8 cellular contexts compared by ENCODE assay signal in the genomic region with DNA sequence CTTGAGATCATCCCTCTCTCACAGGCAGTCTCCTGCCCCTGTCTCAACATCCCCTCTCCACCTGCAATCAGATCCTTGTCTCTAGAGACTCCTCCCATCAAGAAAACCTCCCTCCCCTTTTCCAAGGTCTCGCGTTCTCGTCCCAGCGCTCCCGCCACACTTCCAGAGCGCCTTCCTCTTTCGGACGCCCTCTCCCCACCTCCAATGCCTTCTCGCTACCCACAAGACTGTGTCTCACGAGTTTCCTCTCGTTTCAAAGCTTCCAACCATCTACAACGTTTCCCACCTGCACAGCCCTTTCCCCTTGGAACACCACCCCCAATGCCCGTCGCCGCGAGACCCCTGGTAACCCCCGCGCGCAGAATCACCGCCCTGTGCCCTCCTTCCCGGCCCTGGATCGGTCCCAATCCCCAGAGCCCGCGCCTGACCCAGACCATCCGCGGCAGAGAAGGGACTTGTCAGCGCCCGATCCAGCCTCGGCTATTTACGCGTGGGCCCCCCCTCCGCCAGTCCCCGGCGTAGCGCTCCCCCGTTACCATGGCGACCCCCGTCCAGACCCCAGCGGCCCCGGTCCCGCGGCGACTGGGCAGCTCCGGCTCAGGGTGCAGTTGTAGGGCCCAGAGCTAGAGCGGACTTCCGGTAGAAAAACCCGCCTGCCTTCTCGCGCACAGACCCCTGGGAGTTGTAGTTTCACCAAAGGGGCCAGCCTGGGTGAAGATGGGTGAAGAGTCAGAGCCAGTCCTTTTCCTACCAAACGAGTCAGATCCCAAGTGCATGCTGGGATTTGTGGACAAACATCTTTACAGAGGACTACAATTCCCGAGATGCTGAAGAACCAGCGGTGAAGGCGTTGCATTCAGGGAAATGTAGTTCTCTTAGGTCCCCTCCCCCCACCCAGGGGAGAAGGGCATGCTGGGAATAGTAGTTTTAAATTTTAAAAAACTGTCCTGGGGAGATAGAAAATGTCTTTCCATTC. TPM values are rescaled to one million over a fixed set of nuclear protein-coding genes. Genes with fewer than 3 reads are reported as not detected.
A peak's percentile ranks its signal among the peaks of the same experiment; 100 is the strongest.
DNase-seq lines count a peak whose midpoint lies in the region; ATAC-seq lines count a peak whose summit lies in the region.

A gene (minus strand): TSS at position 619 of the 976 bp plus-strand sequence. CDS start 80 bp downstream, at position 539.

- peak; percentile 88 for ATAC-seq in GM21360 (IDR thresholded peaks at IDR 0.05; ENCODE audit: unreplicated experiment)
- peak; percentile 94 for ATAC-seq in effector memory CD8-positive, alpha-beta T cell (replicated peaks)

- peak within 1 kb of the TSS; percentile 89 to 91 for H3K4me3 Mint-ChIP-seq in effector memory CD8-positive, alpha-beta T cell

- H3K4me1 Mint-ChIP-seq in effector memory CD8-positive, alpha-beta T cell (ENCODE audit: low read depth in 2 of 2): peaks cover 20 to 24% of the 10 kb centered on the region in 2 donors

- H3K27ac Mint-ChIP-seq in effector memory CD8-positive, alpha-beta T cell: peak within 1 kb of the TSS; percentile 87 to 94

- DNase-seq in COLO668 (lab: John Stamatoyannopoulos, UW; ENCODE audit: unreplicated experiment) (peak; percentile 94), HT1080 (ENCODE audit: low read depth) (peak; percentile 100), NOMO-1 treated with DMSO at 0.1 percent for 48 hours (lab: John Stamatoyannopoulos, UW; ENCODE audit: unreplicated experiment) (peak; percentile 97), medulla oblongata (ENCODE audit: extremely low spot score) (peak; percentile 100)
- DNase-seq in activated CD8-positive, alpha-beta memory T cell treated with anti-CD3 and anti-CD28 coated beads for 4 hours (ENCODE audit: low read depth in 2 of 2): peak; percentile 82 to 86
- DNase-seq in effector memory CD8-positive, alpha-beta T cell: peak; percentile 91 to 94 (median 93)
- peak; percentile 83 for DNase-seq in stimulated activated CD8-positive, alpha-beta memory T cell treated with anti-CD3 and anti-CD28 coated beads, Interleukin-12 subunit alpha, Interleukin-12 subunit beta, amount 100 ng/mL, for 1 hour (ENCODE audit: low read depth)

- no peaks in the 10 kb centered on the region for H3K27me3 Mint-ChIP-seq in effector memory CD8-positive, alpha-beta T cell

- peaks cover 28% of the 10 kb centered on the region for H3K36me3 Mint-ChIP-seq in effector memory CD8-positive, alpha-beta T cell (ENCODE audit: insufficient read depth)

- no peaks in the 10 kb centered on the region for H3K9me3 Mint-ChIP-seq in effector memory CD8-positive, alpha-beta T cell

RNA-seq across cellular contexts. Expression of the gene that starts here (rescaled TPM):
- 874 and 885 TPM in 2 replicates for total RNA-seq in HT1080 (2014; rRNA removed; shearing (Covaris generic))
- polyA plus RNA-seq in HT1080 (2015; cell fraction: cytosol; rRNA removed): 467 and 628 TPM in 2 replicates
- polyA plus RNA-seq in HT1080 (2015; cell fraction: nucleus; rRNA removed): 166 TPM in 2 replicates

Comparison
In these comparisons a context has a peak if more than half of its experiments do, and no peak if none do; other contexts are left out.
1. Peak in every context shown above with its lines: DNase-seq and ATAC-seq.